In the genomic region with DNA sequence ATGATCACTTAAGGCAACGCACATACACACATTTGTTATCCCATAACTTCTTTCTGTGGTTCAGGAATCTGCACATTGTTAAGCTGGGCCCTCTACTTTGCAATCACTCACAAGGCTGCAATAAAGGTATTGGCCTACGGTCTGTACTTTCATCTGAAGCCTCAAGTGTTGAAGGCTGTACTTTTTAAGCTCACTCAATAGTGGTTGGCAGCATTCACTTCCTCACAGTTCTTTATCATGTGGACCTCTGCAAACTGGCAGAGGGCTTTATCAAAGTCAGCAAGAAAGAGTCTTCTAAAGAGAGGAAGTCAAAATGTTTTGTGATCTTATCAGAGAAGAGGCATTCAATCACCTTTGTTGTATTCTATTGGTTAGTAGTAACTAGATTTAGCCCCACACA, we compare ENCODE assay signal across 23 cellular contexts.
DNase-seq lines count a peak whose midpoint lies in the region; ATAC-seq, FAIRE-seq and TF ChIP-seq lines count a peak whose summit lies in the region.
"Had no signal": no experiment of that assay in that cellular context is flagged by ENCODE, and none has a peak within 500 bp of the region (broad histone marks: within the 10 kb centered on the region; RNA-seq: fewer than 3 reads in every experiment).

No MANE protein-coding gene starts in this region.

- no peak overlapping the region for H2BK15ac ChIP-seq in H1 (ENCODE audit: low read length)

- no peaks in the 10 kb centered on the region for H3F3A ChIP-seq in Loucy (ENCODE audit: low read depth)
- no peaks in the 10 kb centered on the region for H3F3A ChIP-seq in SU-DHL-6 (ENCODE audit: insufficient read depth)

- POLR2A ChIA-PET in H1 (lab: Charles Lee; ENCODE audit: partially characterized antibody), result no interaction called here

- H3K36me3 ChIP-seq in Loucy (ENCODE audit: insufficient read depth, low read length) (no peaks in the 10 kb centered on the region), SU-DHL-6 (ENCODE audit: low read length) (no peaks in the 10 kb centered on the region), H1 (ENCODE audit: control insufficient read depth in 2 of 4, insufficient read depth in 4 of 4, low read length in 3 of 4) (no peaks in the 10 kb centered on the region)
- H3K36me3 ChIP-seq: MG63, Peyer's patch had no signal

- H3K27ac ChIP-seq in SU-DHL-6 (ENCODE audit: low read depth, low read length) (no peak overlapping the region), H1 (ENCODE audit: low read depth, low read length) (no peak overlapping the region)
- H3K27ac ChIP-seq: Peyer's patch had no signal

- ATAC-seq in HG03442 (IDR thresholded peaks at IDR 0.05; ENCODE audit: unreplicated experiment), result no peak

- no peak overlapping the region for H2BK5ac ChIP-seq in H1 (ENCODE audit: low read depth, low read length)

- no peaks in the 10 kb centered on the region for H3K9me3 ChIP-seq in Loucy (ENCODE audit: insufficient read depth, low read depth, low read length)
- no peaks in the 10 kb centered on the region for H3K9me3 ChIP-seq in SU-DHL-6 (ENCODE audit: insufficient read depth, low read length)
- H3K9me3 ChIP-seq in H1 (ENCODE audit: insufficient read depth in 2 of 2, low read depth in 1 of 2, low read length in 1 of 2), result peaks cover 0 to 5% of the 10 kb centered on the region in 2 experiments; a peak in 1 of 4 replicates
- H3K9me3 ChIP-seq: MG63, Peyer's patch, SK-N-SH had no signal

- no peak for TF ChIP-seq EP300 in H1 (IDR thresholded peaks at IDR 0.05; ENCODE audit: borderline replicate concordance in 1 of 2, low read depth in 2 of 2, low read length in 2 of 2)

- H2BK12ac ChIP-seq in H1 (ENCODE audit: low read depth, low read length), result no peak overlapping the region

- no peak for TF ChIP-seq RAD21 in H1 (IDR thresholded peaks at IDR 0.05 in 1 of 2, conservative IDR thresholded peaks at IDR 0.05 in 1 of 2; ENCODE audit: low read depth in 2 of 2, low read length in 2 of 2)

- H3K56ac ChIP-seq in H1 (replicated peaks; ENCODE audit: insufficient read length, low read depth, low read length), result no peak overlapping the region

- H2BK120ac ChIP-seq in H1 (replicated peaks; ENCODE audit: low read depth, low read length), result no peak overlapping the region

- H3K4me3 ChIP-seq in Loucy (ENCODE audit: low read length, poor library complexity, severe bottlenecking), result no peak overlapping the region
- H3K4me3 ChIP-seq in SU-DHL-6 (ENCODE audit: insufficient read depth, low read length, poor library complexity, severe bottlenecking), result no peak overlapping the region
- no peak overlapping the region for H3K4me3 ChIP-seq in H1 (ENCODE audit: extremely low read depth in 1 of 4, insufficient read depth in 2 of 4, low read depth in 3 of 4, low read length in 4 of 4)
- H3K4me3 ChIP-seq: MG63, Peyer's patch had no signal

- H3K4me1 ChIP-seq in Loucy (ENCODE audit: insufficient read depth, low read length, poor library complexity, severe bottlenecking), result no peaks in the 10 kb centered on the region
- H3K4me1 ChIP-seq in H1 (replicated peaks in 1 of 4; ENCODE audit: control insufficient read depth in 3 of 4, insufficient read depth in 4 of 4, low read length in 3 of 4), result no peaks in the 10 kb centered on the region
- H3K4me1 ChIP-seq: Peyer's patch had no signal

- H2AFZ ChIP-seq in Loucy (ENCODE audit: low read length) (peak overlapping the region; percentile 38; the same call in 1 of the 2 replicates), SU-DHL-6 (ENCODE audit: low read depth, low read length, severe bottlenecking) (peak overlapping the region; percentile 48), H1 (ENCODE audit: low read length) (peak overlapping the region; percentile 56)

- no peaks in the 10 kb centered on the region for H3K79me2 ChIP-seq in Loucy (ENCODE audit: insufficient read depth, low read length)
- no peaks in the 10 kb centered on the region for H3K79me2 ChIP-seq in SU-DHL-6 (ENCODE audit: insufficient read depth, low read length)
- no peaks in the 10 kb centered on the region for H3K79me2 ChIP-seq in H1 (ENCODE audit: control insufficient read depth in 1 of 2, insufficient read depth in 2 of 2, low read length in 2 of 2)

- H4K91ac ChIP-seq in H1 (replicated peaks; ENCODE audit: insufficient read length, low read length), result no peak overlapping the region

- H4K20me1 ChIP-seq in Loucy (ENCODE audit: insufficient read depth, low read length, poor library complexity, severe bottlenecking), result no peaks in the 10 kb centered on the region
- H4K20me1 ChIP-seq in SU-DHL-6 (ENCODE audit: low read depth, low read length), result no peaks in the 10 kb centered on the region
- H4K20me1 ChIP-seq in H1 (replicated peaks in 1 of 2; ENCODE audit: control insufficient read depth in 1 of 2, insufficient read depth in 2 of 2, low read length in 2 of 2), result no peaks in the 10 kb centered on the region

- no peak overlapping the region for H2BK20ac ChIP-seq in H1 (ENCODE audit: low read length)

- no peak overlapping the region for H3K23ac ChIP-seq in H1 (ENCODE audit: insufficient read length)

- no peaks in the 10 kb centered on the region for H3K9me2 ChIP-seq in Loucy (replicated peaks; ENCODE audit: low read depth, low read length)
- no peaks in the 10 kb centered on the region for H3K9me2 ChIP-seq in SU-DHL-6 (replicated peaks; ENCODE audit: insufficient read depth, low read length)
- H3K9me2 ChIP-seq: SK-N-SH had no signal

- no peak for TF ChIP-seq CTCF in Loucy (conservative IDR thresholded peaks at IDR 0.05; ENCODE audit: low read length)
- no peak for TF ChIP-seq CTCF in SU-DHL-6 (IDR thresholded peaks at IDR 0.05; ENCODE audit: insufficient read depth, low read length, poor library complexity, severe bottlenecking)
- no peak for TF ChIP-seq CTCF in H1 (IDR thresholded peaks at IDR 0.05; ENCODE audit: control extremely low read depth in 1 of 3, insufficient read depth in 1 of 3, low read depth in 1 of 3, low read length in 3 of 3)

- H4K8ac ChIP-seq in H1 (ENCODE audit: extremely low read depth, insufficient read depth, low read length), result no peak overlapping the region

- H3K27me3 ChIP-seq in Loucy (ENCODE audit: insufficient read depth, low read length, poor library complexity, severe bottlenecking) (no peaks in the 10 kb centered on the region), SU-DHL-6 (ENCODE audit: low read length) (no peaks in the 10 kb centered on the region), H1 (replicated peaks in 1 of 4; ENCODE audit: control insufficient read depth in 3 of 4, extremely low read depth in 1 of 4, insufficient read depth in 3 of 4, low read length in 3 of 4) (no peaks in the 10 kb centered on the region)
- H3K27me3 ChIP-seq: MG63, Peyer's patch had no signal

- no peak overlapping the region for H3K4ac ChIP-seq in H1 (replicated peaks; ENCODE audit: insufficient read length, low read depth, low read length)

- no peaks in the 10 kb centered on the region for H3K23me2 ChIP-seq in H1 (ENCODE audit: low read depth, low read length)

- no peak overlapping the region for H3K14ac ChIP-seq in H1 (ENCODE audit: insufficient read length)

- TF ChIP-seq POLR2A in H1 (IDR thresholded peaks at IDR 0.05; ENCODE audit: control extremely low read depth in 1 of 2, low read depth in 2 of 2, low read length in 2 of 2), result no peak

- DNase-seq in H1 (ENCODE audit: low read depth in 1 of 2, low spot score in 2 of 2) (no peak), anterior cingulate cortex (lab: John Stamatoyannopoulos, UW) (no peak), NCI-H1092 (lab: John Stamatoyannopoulos, UW) (no peak)
- no peak for DNase-seq in stimulated activated CD4-positive, alpha-beta T cell treated with anti-CD3 and anti-CD28 coated beads, Interleukin-4, amount 100 ng/mL, for 4 hours
- DNase-seq: C1 segment of cervical spinal cord; CD4-positive, alpha-beta memory T cell; DMS 273 treated with DMSO at 0.1 percent for 48 hours; DMS79 treated with DMSO at 0.1 percent for 48 hours; H9; KBM-7; MG63; NCI-H1694; NCI-H2029 treated with DMSO at 0.1 percent for 48 hours; NCI-H446 treated with DMSO at 0.1 percent for 48 hours; NCI-H526; NCI-H82; Peyer's patch; SK-N-SH had no signal

- H3K18ac ChIP-seq in H1 (ENCODE audit: extremely low read depth, low read length), result no peak overlapping the region

- H3K9ac ChIP-seq in Loucy (ENCODE audit: low read depth, low read length, poor library complexity, severe bottlenecking) (no peak overlapping the region), SU-DHL-6 (ENCODE audit: low read length) (no peak overlapping the region), H1 (replicated peaks in 1 of 4; ENCODE audit: extremely low read depth in 1 of 4, low read depth in 3 of 4, low read length in 3 of 4) (no peak overlapping the region)
- H3K9ac ChIP-seq: SK-N-SH had no signal

- H3K4me2 ChIP-seq in Loucy (ENCODE audit: low read depth, low read length, poor library complexity, severe bottlenecking) (peak overlapping the region; percentile 26), SU-DHL-6 (ENCODE audit: low read depth, low read length, poor library complexity, severe bottlenecking) (no peak overlapping the region), H1 (ENCODE audit: insufficient read depth in 1 of 2, low read depth in 2 of 2, low read length in 2 of 2) (no peak overlapping the region)
- H3K4me2 ChIP-seq: SK-N-SH had no signal

- no peak overlapping the region for H4K5ac ChIP-seq in H1 (ENCODE audit: insufficient read length, low read depth, low read length)

- no peak overlapping the region for H2AK5ac ChIP-seq in H1 (ENCODE audit: low read depth, low read length)

- H3K79me1 ChIP-seq in H1 (ENCODE audit: low read depth, low read length), result no peaks in the 10 kb centered on the region

- 91% methylated on average over 2 of the region's 2 CpGs; no CpG with 5 or more reads in 1 of the 2 experiments for WGBS in H1 (ENCODE audit: extremely low coverage in 1 of 2, insufficient coverage in 1 of 2, insufficient read length in 1 of 2, insufficient replicate concordance in 2 of 2, low coverage in 1 of 2, low lambda C conversion rate in 2 of 2, missing lambda C conversion rate in 1 of 2), 2 experiments

- CTCF ChIA-PET in H1 (lab: Charles Lee; ENCODE audit: partially characterized antibody), result no interaction called here

- no peak for FAIRE-seq in H1 (lab: Jason Lieb, UNC)
- FAIRE-seq: GM12892, HTR-8/SVneo had no signal

TF ChIP-seq in H1, 55 proteins besides CTCF, POLR2A, EP300 and RAD21 (continues in another document):
- TF ChIP-seq RNF2 (IDR thresholded peaks at IDR 0.05; ENCODE audit: borderline replicate concordance, low read depth, low read length, missing control alignments, poor library complexity, severe bottlenecking) (no peak), CHD2 (IDR thresholded peaks at IDR 0.05; ENCODE audit: low read length) (no peak), RFX5 (IDR thresholded peaks at IDR 0.05; ENCODE audit: borderline replicate concordance, low read depth, low read length) (no peak), JUND (IDR thresholded peaks at IDR 0.05; ENCODE audit: low read length) (no peak), CHD1 (IDR thresholded peaks at IDR 0.05; ENCODE audit: low read depth, low read length) (no peak), BCL11A (IDR thresholded peaks at IDR 0.05; ENCODE audit: low read depth in 2 of 2, low read length in 2 of 2) (no peak), SUZ12 (IDR thresholded peaks at IDR 0.05; ENCODE audit: low read length) (no peak), JUN (IDR thresholded peaks at IDR 0.05; ENCODE audit: low read depth, low read length) (no peak), CBX5 (IDR thresholded peaks at IDR 0.05; ENCODE audit: low read depth, low read length) (no peak), NRF1 (IDR thresholded peaks at IDR 0.05; ENCODE audit: low read depth, low read length) (no peak)
